Comparison of ENCODE assay signal across 17 cellular contexts in the genomic region with DNA sequence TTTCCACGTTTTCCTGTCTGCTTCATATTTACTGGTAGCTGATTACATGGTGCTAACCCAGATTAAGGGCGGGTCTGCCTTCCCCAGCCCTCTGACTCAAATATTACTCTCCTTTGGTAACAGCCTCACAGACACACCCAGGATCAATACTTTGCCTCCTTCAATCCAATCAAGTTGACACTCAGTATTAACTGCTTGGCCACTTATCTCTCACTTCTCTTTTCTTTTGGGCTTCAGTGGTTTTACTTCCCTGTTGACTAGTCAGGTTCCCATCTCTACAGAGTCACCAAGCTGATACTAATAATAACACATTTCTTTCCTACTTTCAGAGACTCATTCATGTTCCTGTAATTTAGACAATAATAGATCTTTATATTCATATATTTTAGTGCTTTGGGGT.
DNase-seq lines count a peak whose midpoint lies in the region; ATAC-seq, FAIRE-seq and TF ChIP-seq lines count a peak whose summit lies in the region.
"Had no signal": no experiment of that assay in that cellular context is flagged by ENCODE, and none has a peak within 500 bp of the region (broad histone marks: within the 10 kb centered on the region; RNA-seq: fewer than 3 reads in every experiment).

No MANE protein-coding gene starts in this region.

- H3K36me3 ChIP-seq in left lung = no peaks in the 10 kb centered on the region
- no peaks in the 10 kb centered on the region for H3K36me3 ChIP-seq in neural progenitor cell
- H3K36me3 ChIP-seq: uterus had no signal

- no peak overlapping the region for H3K9ac ChIP-seq in neural progenitor cell
- H3K9ac ChIP-seq: SK-N-SH had no signal

- H3K27ac Mint-ChIP-seq in osteocyte (ENCODE audit: unreplicated experiment) = no peak overlapping the region
- H3K27ac Mint-ChIP-seq in neural progenitor cell = no peak overlapping the region
- no peak overlapping the region for H3K27ac Mint-ChIP-seq in activated T-helper 2 cell treated with anti-CD3 and anti-CD28 coated beads, Interferon-gamma antibody, Interleukin-2, Interleukin-4, amounts not matched to agents 10 μg/mL and 5 μg/mL and 100 μg/mL, durations not matched to agents 14 hours and 24 hours and 36 hours
- H3K27ac Mint-ChIP-seq: activated CD4-positive, alpha-beta memory T cell treated with anti-CD3 and anti-CD28 coated beads, Interleukin-2, amount 10 ng/mL, durations not matched to agents 7 days and 5 days; activated naive CD8-positive, alpha-beta T cell treated with anti-CD3 and anti-CD28 coated beads, Interleukin-2, amount 50 U/mL, for 24 hours; effector memory CD8-positive, alpha-beta T cell had no signal

- H3K4me3 ChIP-seq in left lung = no peak overlapping the region
- no peak overlapping the region for H3K4me3 ChIP-seq in neural progenitor cell
- H3K4me3 ChIP-seq: hepatocyte, uterus had no signal

- no peaks in the 10 kb centered on the region for H3K27me3 ChIP-seq in left lung
- no peaks in the 10 kb centered on the region for H3K27me3 ChIP-seq in neural progenitor cell
- H3K27me3 ChIP-seq: hepatocyte, uterus had no signal

- H3K27ac ChIP-seq in left lung (no peak overlapping the region), neural progenitor cell (no peak overlapping the region)
- H3K27ac ChIP-seq: hepatocyte, uterus had no signal

- H3K79me2 ChIP-seq in neural progenitor cell (ENCODE audit: low read depth) = no peaks in the 10 kb centered on the region
- H3K79me2 ChIP-seq: hepatocyte had no signal

- H3K27me3 Mint-ChIP-seq in osteocyte (ENCODE audit: unreplicated experiment) (no peaks in the 10 kb centered on the region), neural progenitor cell (ENCODE audit: insufficient read depth, low read depth) (no peaks in the 10 kb centered on the region)
- H3K27me3 Mint-ChIP-seq in activated T-helper 2 cell treated with anti-CD3 and anti-CD28 coated beads, Interferon-gamma antibody, Interleukin-2, Interleukin-4, amounts not matched to agents 10 μg/mL and 5 μg/mL and 100 μg/mL, durations not matched to agents 14 hours and 24 hours and 36 hours (ENCODE audit: low read depth) = no peaks in the 10 kb centered on the region
- H3K27me3 Mint-ChIP-seq: activated CD4-positive, alpha-beta memory T cell treated with anti-CD3 and anti-CD28 coated beads, Interleukin-2, amount 10 ng/mL, durations not matched to agents 7 days and 5 days; activated naive CD8-positive, alpha-beta T cell treated with anti-CD3 and anti-CD28 coated beads, Interleukin-2, amount 50 U/mL, for 24 hours; effector memory CD8-positive, alpha-beta T cell had no signal

- no peak for TF ChIP-seq POLR2A in GM12892 (IDR thresholded peaks at IDR 0.05; ENCODE audit: low read depth, low read length)

- ATAC-seq in GM19025 (IDR thresholded peaks at IDR 0.05; ENCODE audit: low read depth, unreplicated experiment) = peak; percentile 74
- peak; percentile 79 for ATAC-seq in HG02571 (IDR thresholded peaks at IDR 0.05; ENCODE audit: unreplicated experiment)
- peak; percentile 98 for ATAC-seq in HG03342 (IDR thresholded peaks at IDR 0.05; ENCODE audit: unreplicated experiment)
- ATAC-seq in left lung = peak; percentile 30
- ATAC-seq: activated naive CD8-positive, alpha-beta T cell treated with anti-CD3 and anti-CD28 coated beads, Interleukin-2, amount 50 U/mL, for 24 hours; effector memory CD8-positive, alpha-beta T cell; right cardiac atrium had no signal

- H4K20me1 ChIP-seq in neural progenitor cell (ENCODE audit: low read depth) = no peaks in the 10 kb centered on the region

- H3K9me3 ChIP-seq in left lung = no peaks in the 10 kb centered on the region
- no peaks in the 10 kb centered on the region for H3K9me3 ChIP-seq in neural progenitor cell (ENCODE audit: low read depth)
- H3K9me3 ChIP-seq: SK-N-SH, uterus had no signal

- intact Hi-C loops in left lung (cut with DNase I) = no loop called here
- intact Hi-C loops in activated T-helper 2 cell treated with anti-CD3 and anti-CD28 coated beads, Interferon-gamma antibody, Interleukin-2, Interleukin-4, amounts not matched to agents 10 μg/mL and 5 μg/mL and 100 μg/mL, durations not matched to agents 14 hours and 24 hours and 36 hours (cut with micrococcal nuclease) = no loop called here

- DNase-seq in left lung (no peak), osteocyte (ENCODE audit: extremely low spot score, unreplicated experiment) (no peak), neural progenitor cell (ENCODE audit: low spot score) (no peak), GM12892 (ENCODE audit: insufficient read length) (no peak)
- no peak for DNase-seq in activated T-helper 2 cell treated with anti-CD3 and anti-CD28 coated beads, Interferon-gamma antibody, Interleukin-2, Interleukin-4, amounts not matched to agents 10 μg/mL and 5 μg/mL and 100 μg/mL, durations not matched to agents 14 hours and 24 hours and 36 hours (ENCODE audit: low spot score)
- DNase-seq: activated CD4-positive, alpha-beta memory T cell treated with anti-CD3 and anti-CD28 coated beads, Interleukin-2, amount 10 ng/mL, durations not matched to agents 7 days and 5 days; activated naive CD8-positive, alpha-beta T cell treated with anti-CD3 and anti-CD28 coated beads, Interleukin-2, amount 50 U/mL, for 24 hours; effector memory CD8-positive, alpha-beta T cell; IMR-90; NCI-H226; SK-N-SH; uterus had no signal

- H3K4me2 ChIP-seq in neural progenitor cell = no peak overlapping the region
- H3K4me2 ChIP-seq: hepatocyte, SK-N-SH had no signal

- H3K4me1 ChIP-seq in left lung (no peaks in the 10 kb centered on the region), neural progenitor cell (peaks cover 11% of the 10 kb centered on the region)
- H3K4me1 ChIP-seq: uterus had no signal

- H2AFZ ChIP-seq in neural progenitor cell (replicated peaks) = no peak overlapping the region
- H2AFZ ChIP-seq: hepatocyte had no signal

- no peaks in the 10 kb centered on the region for H3K36me3 Mint-ChIP-seq in osteocyte (ENCODE audit: unreplicated experiment)
- no peaks in the 10 kb centered on the region for H3K36me3 Mint-ChIP-seq in neural progenitor cell
- H3K36me3 Mint-ChIP-seq in activated T-helper 2 cell treated with anti-CD3 and anti-CD28 coated beads, Interferon-gamma antibody, Interleukin-2, Interleukin-4, amounts not matched to agents 10 μg/mL and 5 μg/mL and 100 μg/mL, durations not matched to agents 14 hours and 24 hours and 36 hours (ENCODE audit: low read depth) = no peaks in the 10 kb centered on the region

- no peaks in the 10 kb centered on the region for H3F3A ChIP-seq in neural progenitor cell (ENCODE audit: low read depth)

- H3K4me3 Mint-ChIP-seq in osteocyte (ENCODE audit: unreplicated experiment) (no peak overlapping the region), neural progenitor cell (no peak overlapping the region)
- no peak overlapping the region for H3K4me3 Mint-ChIP-seq in activated T-helper 2 cell treated with anti-CD3 and anti-CD28 coated beads, Interferon-gamma antibody, Interleukin-2, Interleukin-4, amounts not matched to agents 10 μg/mL and 5 μg/mL and 100 μg/mL, durations not matched to agents 14 hours and 24 hours and 36 hours (ENCODE audit: low read depth)
- H3K4me3 Mint-ChIP-seq: activated CD4-positive, alpha-beta memory T cell treated with anti-CD3 and anti-CD28 coated beads, Interleukin-2, amount 10 ng/mL, durations not matched to agents 7 days and 5 days; activated naive CD8-positive, alpha-beta T cell treated with anti-CD3 and anti-CD28 coated beads, Interleukin-2, amount 50 U/mL, for 24 hours; effector memory CD8-positive, alpha-beta T cell had no signal

- TF ChIP-seq CTCF in left lung (IDR thresholded peaks at IDR 0.05) (no peak), osteocyte (IDR thresholded peaks at IDR 0.05) (no peak), neural progenitor cell (IDR thresholded peaks at IDR 0.05) (no peak)

- H3K4me1 Mint-ChIP-seq in osteocyte (ENCODE audit: unreplicated experiment) (no peaks in the 10 kb centered on the region), neural progenitor cell (no peaks in the 10 kb centered on the region)
- H3K4me1 Mint-ChIP-seq in activated T-helper 2 cell treated with anti-CD3 and anti-CD28 coated beads, Interferon-gamma antibody, Interleukin-2, Interleukin-4, amounts not matched to agents 10 μg/mL and 5 μg/mL and 100 μg/mL, durations not matched to agents 14 hours and 24 hours and 36 hours (ENCODE audit: low read depth) = no peaks in the 10 kb centered on the region
- H3K4me1 Mint-ChIP-seq: activated CD4-positive, alpha-beta memory T cell treated with anti-CD3 and anti-CD28 coated beads, Interleukin-2, amount 10 ng/mL, durations not matched to agents 7 days and 5 days; activated naive CD8-positive, alpha-beta T cell treated with anti-CD3 and anti-CD28 coated beads, Interleukin-2, amount 50 U/mL, for 24 hours had no signal

- FAIRE-seq in GM12892 (lab: Jason Lieb, UNC) = no peak

- H3K9me3 Mint-ChIP-seq in osteocyte (ENCODE audit: unreplicated experiment) = peaks cover 5% of the 10 kb centered on the region
- H3K9me3 Mint-ChIP-seq in neural progenitor cell = no peaks in the 10 kb centered on the region
- no peaks in the 10 kb centered on the region for H3K9me3 Mint-ChIP-seq in activated T-helper 2 cell treated with anti-CD3 and anti-CD28 coated beads, Interferon-gamma antibody, Interleukin-2, Interleukin-4, amounts not matched to agents 10 μg/mL and 5 μg/mL and 100 μg/mL, durations not matched to agents 14 hours and 24 hours and 36 hours
- H3K9me3 Mint-ChIP-seq: activated CD4-positive, alpha-beta memory T cell treated with anti-CD3 and anti-CD28 coated beads, Interleukin-2, amount 10 ng/mL, durations not matched to agents 7 days and 5 days had no signal

Comparison
In these comparisons a context has a peak if more than half of its experiments do, and no peak if none do; other contexts are left out.
1. ATAC-seq: peak in every context shown above with its lines; median percentile 98 in HG03342; 79 in HG02571; 74 in GM19025; 30 in left lung.